8 cellular contexts compared by ENCODE assay signal in the genomic region with DNA sequence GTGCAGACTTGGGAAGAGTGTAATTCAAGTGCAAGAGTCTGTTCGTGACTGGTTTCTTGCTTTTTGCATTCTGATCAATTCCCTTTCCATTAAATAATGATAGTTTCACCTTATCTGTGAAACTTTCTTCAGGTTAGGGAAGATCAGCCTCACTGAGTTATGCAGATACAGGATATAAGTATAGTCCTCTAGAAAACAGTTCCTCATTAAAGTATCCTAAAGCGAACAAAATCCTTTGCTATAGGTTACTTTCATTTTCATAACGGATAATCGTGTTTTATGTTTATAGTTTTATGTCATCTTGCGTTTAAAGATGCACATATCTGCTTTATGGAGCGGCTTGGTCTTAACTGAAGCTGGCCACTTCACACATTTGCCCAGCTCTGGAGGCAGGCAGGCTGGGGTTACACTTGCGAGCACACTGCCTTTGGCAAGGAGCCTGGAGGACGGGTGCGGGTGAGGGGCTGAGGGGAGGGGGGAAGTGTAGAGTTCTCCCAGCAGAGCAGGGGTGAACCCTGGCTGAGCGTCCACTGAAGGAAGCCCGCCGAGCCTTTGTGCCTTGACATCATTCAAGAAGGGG.
DNase-seq lines count a peak whose midpoint lies in the region; ATAC-seq and TF ChIP-seq lines count a peak whose summit lies in the region.

No MANE protein-coding gene starts in this region.

- intact Hi-C loops in OCI-LY7 (cut with micrococcal nuclease; ENCODE audit: unreplicated experiment) (loop anchor here (1.0 to 5.0 kb wide), 4 partner anchors 75 to 299 kb away; no protein-coding TSS in a partner anchor), gastrocnemius medialis (cut with DNase I; ENCODE audit: low total_unique reads) (no loop called here)

- no peaks in the 10 kb centered on the region for H3K9me2 ChIP-seq in OCI-LY7 (ENCODE audit: insufficient read depth, low read length)

- H3K4me3 ChIP-seq in OCI-LY7 (ENCODE audit: low read depth, low read length, poor library complexity, severe bottlenecking) (peak overlapping the region; percentile 56), fibroblast of lung (replicated peaks in 1 of 4; ENCODE audit: control extremely low read depth in 1 of 4, insufficient read depth in 1 of 4, low read depth in 3 of 4, low read length in 4 of 4) (peak overlapping the region; percentile 32 to 70 (median 47)), gastrocnemius medialis (peak overlapping the region; percentile 0 to 37 (median 36))

- H3K4me2 ChIP-seq in OCI-LY7 (ENCODE audit: low read length) (peak overlapping the region; percentile 69), fibroblast of lung (ENCODE audit: extremely low read depth, insufficient read depth, low read length) (peak overlapping the region; percentile 88)

- H3K4me1 ChIP-seq in OCI-LY7 (ENCODE audit: insufficient read depth, low read length, poor library complexity, severe bottlenecking) (peaks cover 23% of the 10 kb centered on the region), fibroblast of lung (ENCODE audit: control insufficient read depth, extremely low read depth, insufficient read depth, low read length) (peaks cover 5% of the 10 kb centered on the region), gastrocnemius medialis (peaks cover 21 to 25% of the 10 kb centered on the region in 2 donors)

- no peaks in the 10 kb centered on the region for H4K20me1 ChIP-seq in OCI-LY7 (ENCODE audit: insufficient read depth, low read length)
- no peaks in the 10 kb centered on the region for H4K20me1 ChIP-seq in fibroblast of lung (ENCODE audit: control insufficient read depth, extremely low read depth, insufficient read depth, low read length)

- ATAC-seq in gastrocnemius medialis (no peak), HG03159 (IDR thresholded peaks at IDR 0.05; ENCODE audit: unreplicated experiment) (no peak)

- POLR2A ChIA-PET in OCI-LY7 (lab: Charles Lee) = interaction anchor here (0.6 to 1.6 kb wide), 4 partner anchors 12 to 101 kb away, joined by 3 to 4 read pairs (median 4); no protein-coding TSS in a partner anchor

- no peaks in the 10 kb centered on the region for H3K79me2 ChIP-seq in OCI-LY7 (ENCODE audit: insufficient read depth, low read depth, low read length)
- no peaks in the 10 kb centered on the region for H3K79me2 ChIP-seq in fibroblast of lung (ENCODE audit: control insufficient read depth, insufficient read depth, low read length)

- BruUV-seq in OCI-LY7 (replicated peaks; lab: Mats Ljungman, UMichigan) = no TSS peak

- CTCF ChIA-PET in OCI-LY7 (lab: Charles Lee; ENCODE audit: unreplicated experiment) = no interaction called here

- TF ChIP-seq POLR2A in gastrocnemius medialis (IDR thresholded peaks at IDR 0.05) = no peak

- no peak overlapping the region for H3K9ac ChIP-seq in fibroblast of lung (ENCODE audit: insufficient read depth, low read length)

- H3K27ac ChIP-seq in OCI-LY7 (ENCODE audit: low read depth, low read length, poor library complexity, severe bottlenecking) = no peak overlapping the region
- no peak overlapping the region for H3K27ac ChIP-seq in fibroblast of lung (ENCODE audit: insufficient read depth, low read length)
- no peak overlapping the region for H3K27ac ChIP-seq in gastrocnemius medialis

- H3K9me3 ChIP-seq in OCI-LY7 (ENCODE audit: low read length) (no peaks in the 10 kb centered on the region), fibroblast of lung (ENCODE audit: control insufficient read depth, insufficient read depth, low read depth, low read length) (no peaks in the 10 kb centered on the region), gastrocnemius medialis (no peaks in the 10 kb centered on the region)

- TF ChIP-seq CTCF in GM10266 (IDR thresholded peaks at IDR 0.05; ENCODE audit: control insufficient read depth, insufficient read depth, low read depth, missing control alignments) (no peak), OCI-LY7 (conservative IDR thresholded peaks at IDR 0.05; ENCODE audit: low read length) (no peak), fibroblast of lung (conservative IDR thresholded peaks at IDR 0.05 in 1 of 2, IDR thresholded peaks at IDR 0.05 in 1 of 2; ENCODE audit: low read depth in 1 of 2, low read length in 2 of 2) (no peak), gastrocnemius medialis (IDR thresholded peaks at IDR 0.05 in 4 of 5, conservative IDR thresholded peaks at IDR 0.05 in 1 of 5) (no peak)

- peak overlapping the region; percentile 98 for H2AFZ ChIP-seq in OCI-LY7 (ENCODE audit: low read length)
- peak overlapping the region; percentile 9 for H2AFZ ChIP-seq in fibroblast of lung (ENCODE audit: low read length)

- DNase-seq in GM10266 (ENCODE audit: extremely low spot score) (peak; percentile 6), OCI-LY7 (ENCODE audit: low spot score) (no peak), fibroblast of lung (ENCODE audit: low read depth in 2 of 2) (peak in 1 of 2 donors; percentile 34), gastrocnemius medialis (no peak), cerebellar nuclear complex (lab: John Stamatoyannopoulos, UW) (no peak), COR-L47 (lab: John Stamatoyannopoulos, UW) (no peak), HuH-7 (ENCODE audit: low spot score) (no peak)

- peaks cover 3% of the 10 kb centered on the region for H3K27me3 ChIP-seq in fibroblast of lung (ENCODE audit: control insufficient read depth, insufficient read depth, low read length)
- no peaks in the 10 kb centered on the region for H3K27me3 ChIP-seq in gastrocnemius medialis

- in situ Hi-C loops in gastrocnemius medialis (cut with MboI; ENCODE audit: low sequenced_read_pairs in 4 of 4) = no loop called here

- no peaks in the 10 kb centered on the region for H3K36me3 ChIP-seq in OCI-LY7 (ENCODE audit: insufficient read depth, low read length)
- no peaks in the 10 kb centered on the region for H3K36me3 ChIP-seq in fibroblast of lung (ENCODE audit: control insufficient read depth, insufficient read depth, low read length)
- no peaks in the 10 kb centered on the region for H3K36me3 ChIP-seq in gastrocnemius medialis
